Comparison of ENCODE assay signal across 24 cellular contexts in the genomic region with DNA sequence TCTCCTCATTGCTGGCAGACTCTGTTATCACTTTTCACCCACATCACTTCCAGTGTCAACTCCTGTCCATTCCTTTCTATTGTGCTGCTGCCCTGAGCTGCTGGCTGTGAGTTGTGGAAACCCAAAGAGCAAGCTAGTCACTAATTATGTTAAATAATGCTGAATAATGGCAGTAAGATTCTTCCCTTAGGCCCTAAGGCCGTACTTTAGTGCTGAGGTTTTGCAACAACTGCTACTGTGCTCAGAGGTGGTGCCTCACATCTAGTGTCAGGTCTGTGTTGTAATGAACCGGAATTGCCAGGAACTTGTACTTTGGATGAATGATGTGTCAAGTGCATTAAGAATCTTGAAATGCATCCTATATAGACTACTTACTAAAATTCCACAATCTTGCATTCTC.
A peak's percentile ranks its signal among the peaks of the same experiment; 100 is the strongest.
DNase-seq lines count a peak whose midpoint lies in the region; ATAC-seq and TF ChIP-seq lines count a peak whose summit lies in the region.
"Had no signal": no experiment of that assay in that cellular context is flagged by ENCODE, and none has a peak within 500 bp of the region (broad histone marks: within the 10 kb centered on the region; RNA-seq: fewer than 3 reads in every experiment).

No MANE protein-coding gene starts in this region.

- ATAC-seq in HG02852 (IDR thresholded peaks at IDR 0.05; ENCODE audit: unreplicated experiment), result no peak
- ATAC-seq: CD8-positive, alpha-beta T cell had no signal

- peak overlapping the region; percentile 23 for H2AFZ ChIP-seq in mesenchymal stem cell (ENCODE audit: low read depth, low read length)

- TF ChIP-seq POLR2A in esophagus squamous epithelium (IDR thresholded peaks at IDR 0.05), result no peak

- no peak overlapping the region for H2BK120ac ChIP-seq in mesenchymal stem cell (ENCODE audit: low read depth, low read length)

- no peak overlapping the region for H2BK15ac ChIP-seq in mesenchymal stem cell (ENCODE audit: low read depth, poor library complexity, severe bottlenecking)

- H3K36me3 ChIP-seq in mesenchymal stem cell (ENCODE audit: control insufficient read depth in 1 of 2, insufficient read depth in 2 of 2, low read depth in 1 of 2, low read length in 2 of 2) (no peaks in the 10 kb centered on the region), esophagus squamous epithelium (no peaks in the 10 kb centered on the region)

- H3K4ac ChIP-seq in mesenchymal stem cell (ENCODE audit: low read depth in 1 of 2, low read length in 2 of 2), result no peak overlapping the region

- POLR2A ChIA-PET in activated CD4-positive, alpha-beta memory T cell treated with anti-CD3 and anti-CD28 coated beads, Interleukin-2, amount 10 ng/mL, durations not matched to agents 7 days and 5 days (lab: Charles Lee), result no interaction called here

- H3K27me3 Mint-ChIP-seq in activated CD4-positive, alpha-beta memory T cell treated with anti-CD3 and anti-CD28 coated beads, Interleukin-2, amount 10 ng/mL, durations not matched to agents 7 days and 5 days, result no peaks in the 10 kb centered on the region
- H3K27me3 Mint-ChIP-seq in activated naive CD4-positive, alpha-beta T cell treated with anti-CD3 and anti-CD28 coated beads for 36 hours (ENCODE audit: low read depth), result peaks cover 2% of the 10 kb centered on the region
- H3K27me3 Mint-ChIP-seq: B cell had no signal

- no peak overlapping the region for H2BK5ac ChIP-seq in mesenchymal stem cell (ENCODE audit: low read depth, low read length, poor library complexity, severe bottlenecking)

- H2BK12ac ChIP-seq in mesenchymal stem cell (ENCODE audit: low read length in 2 of 2), result no peak overlapping the region

- H4K8ac ChIP-seq in mesenchymal stem cell (ENCODE audit: low read length), result no peak overlapping the region

- H3K4me1 Mint-ChIP-seq in activated CD4-positive, alpha-beta memory T cell treated with anti-CD3 and anti-CD28 coated beads, Interleukin-2, amount 10 ng/mL, durations not matched to agents 7 days and 5 days, result no peaks in the 10 kb centered on the region
- no peaks in the 10 kb centered on the region for H3K4me1 Mint-ChIP-seq in activated naive CD4-positive, alpha-beta T cell treated with anti-CD3 and anti-CD28 coated beads for 36 hours (ENCODE audit: low read depth)
- H3K4me1 Mint-ChIP-seq: B cell had no signal

- H3K4me3 ChIP-seq in mesenchymal stem cell (ENCODE audit: insufficient read depth in 1 of 2, low read depth in 1 of 2, low read length in 2 of 2) (no peak overlapping the region), esophagus squamous epithelium (no peak overlapping the region)

- H3K27ac ChIP-seq in mesenchymal stem cell (ENCODE audit: low read length, poor library complexity, severe bottlenecking) (no peak overlapping the region), esophagus squamous epithelium (no peak overlapping the region)
- H3K27ac ChIP-seq: C4-2B had no signal

- no peaks in the 10 kb centered on the region for H3K4me1 ChIP-seq in mesenchymal stem cell (ENCODE audit: control insufficient read depth, insufficient read depth, low read depth, low read length)
- H3K4me1 ChIP-seq in esophagus squamous epithelium, result no peaks in the 10 kb centered on the region

- H3K4me3 Mint-ChIP-seq in activated CD4-positive, alpha-beta memory T cell treated with anti-CD3 and anti-CD28 coated beads, Interleukin-2, amount 10 ng/mL, durations not matched to agents 7 days and 5 days, result no peak overlapping the region
- no peak overlapping the region for H3K4me3 Mint-ChIP-seq in activated naive CD4-positive, alpha-beta T cell treated with anti-CD3 and anti-CD28 coated beads for 36 hours
- H3K4me3 Mint-ChIP-seq: B cell; CD8-positive, alpha-beta T cell had no signal

- TF ChIP-seq CTCF in esophagus squamous epithelium (IDR thresholded peaks at IDR 0.05), result no peak

- CTCF ChIA-PET in activated CD4-positive, alpha-beta memory T cell treated with anti-CD3 and anti-CD28 coated beads, Interleukin-2, amount 10 ng/mL, durations not matched to agents 7 days and 5 days (lab: Charles Lee), result no interaction called here
- CTCF ChIA-PET in activated naive CD4-positive, alpha-beta T cell treated with anti-CD3 and anti-CD28 coated beads for 36 hours (lab: Charles Lee), result no interaction called here

- H3K79me1 ChIP-seq in mesenchymal stem cell (replicated peaks; ENCODE audit: low read length, poor library complexity, severe bottlenecking), result no peaks in the 10 kb centered on the region

- H3K18ac ChIP-seq in mesenchymal stem cell (ENCODE audit: low read depth in 1 of 2, low read length in 2 of 2), result no peak overlapping the region

- H3K23ac ChIP-seq in mesenchymal stem cell (ENCODE audit: low read length in 2 of 2), result no peak overlapping the region

- no peak overlapping the region for H3K27ac Mint-ChIP-seq in activated CD4-positive, alpha-beta memory T cell treated with anti-CD3 and anti-CD28 coated beads, Interleukin-2, amount 10 ng/mL, durations not matched to agents 7 days and 5 days
- no peak overlapping the region for H3K27ac Mint-ChIP-seq in activated naive CD4-positive, alpha-beta T cell treated with anti-CD3 and anti-CD28 coated beads for 36 hours
- H3K27ac Mint-ChIP-seq: B cell; CD8-positive, alpha-beta T cell had no signal

- no peak overlapping the region for H3K14ac ChIP-seq in mesenchymal stem cell (ENCODE audit: low read length in 2 of 2)

- H3K9ac ChIP-seq in mesenchymal stem cell (ENCODE audit: low read length), result no peak overlapping the region

- no peaks in the 10 kb centered on the region for H3K27me3 ChIP-seq in mesenchymal stem cell (ENCODE audit: control insufficient read depth in 1 of 2, insufficient read depth in 1 of 2, low read length in 2 of 2)
- H3K27me3 ChIP-seq in esophagus squamous epithelium, result no peaks in the 10 kb centered on the region

- H2AK5ac ChIP-seq in mesenchymal stem cell (ENCODE audit: low read length, severe bottlenecking), result no peak overlapping the region

- 0% methylated on average over 1 of the region's 2 CpGs for WGBS in mesenchymal stem cell
- WGBS in esophagus squamous epithelium, 2 donors, result 32 to 34% methylated on average over 2 of the region's 2 CpGs

- H3K9me3 Mint-ChIP-seq in activated CD4-positive, alpha-beta memory T cell treated with anti-CD3 and anti-CD28 coated beads, Interleukin-2, amount 10 ng/mL, durations not matched to agents 7 days and 5 days, result no peaks in the 10 kb centered on the region
- peaks cover 3% of the 10 kb centered on the region for H3K9me3 Mint-ChIP-seq in activated naive CD4-positive, alpha-beta T cell treated with anti-CD3 and anti-CD28 coated beads for 36 hours
- H3K9me3 Mint-ChIP-seq: CD8-positive, alpha-beta T cell had no signal

- H3K36me3 Mint-ChIP-seq in activated CD4-positive, alpha-beta memory T cell treated with anti-CD3 and anti-CD28 coated beads, Interleukin-2, amount 10 ng/mL, durations not matched to agents 7 days and 5 days (ENCODE audit: low read depth), result no peaks in the 10 kb centered on the region
- no peaks in the 10 kb centered on the region for H3K36me3 Mint-ChIP-seq in activated naive CD4-positive, alpha-beta T cell treated with anti-CD3 and anti-CD28 coated beads for 36 hours (ENCODE audit: low read depth)
- H3K36me3 Mint-ChIP-seq: CD8-positive, alpha-beta T cell had no signal

- no peak overlapping the region for H4K91ac ChIP-seq in mesenchymal stem cell (ENCODE audit: low read length)

- DNase-seq in NOMO-1 (lab: John Stamatoyannopoulos, UW; ENCODE audit: unreplicated experiment in 2 of 2) (peak; percentile 34 to 55), amniotic epithelial cell (ENCODE audit: low read depth) (peak; percentile 4), mesenchymal stem cell (no peak), esophagus squamous epithelium (lab: John Stamatoyannopoulos, UW) (no peak)
- no peak for DNase-seq in activated CD4-positive, alpha-beta memory T cell treated with anti-CD3 and anti-CD28 coated beads, Interleukin-2, amount 10 ng/mL, durations not matched to agents 7 days and 5 days
- no peak for DNase-seq in activated naive CD4-positive, alpha-beta T cell treated with anti-CD3 and anti-CD28 coated beads for 36 hours
- DNase-seq: CD8-positive, alpha-beta T cell; DMS 273 treated with DMSO at 0.1 percent for 48 hours; DMS79; EL; HCEC 1CT; KBM-7; NCI-H1092; NCI-H1417 treated with DMSO at 0.1 percent for 48 hours; NCI-H1694 treated with DMSO at 0.1 percent for 48 hours; NCI-H2081; NCI-H2227 treated with DMSO at 0.1 percent for 48 hours; NCI-H524; NCI-H774; RPMI8226; SHP77 had no signal

- H3K9me3 ChIP-seq in mesenchymal stem cell (ENCODE audit: control insufficient read depth, low read length), result no peaks in the 10 kb centered on the region
- no peaks in the 10 kb centered on the region for H3K9me3 ChIP-seq in esophagus squamous epithelium

- no peak overlapping the region for H3K4me2 ChIP-seq in mesenchymal stem cell (ENCODE audit: low read length, poor library complexity, severe bottlenecking)

- intact Hi-C loops in activated naive CD4-positive, alpha-beta T cell treated with anti-CD3 and anti-CD28 coated beads for 36 hours (cut with micrococcal nuclease), result no loop called here
- intact Hi-C loops in esophagus squamous epithelium (cut with DNase I), result no loop called here

Comparison
In these comparisons a context has a peak if more than half of its experiments do, and no peak if none do; other contexts are left out.
1. DNase-seq: peak in NOMO-1 (2 of 2) and amniotic epithelial cell (single experiment); none in mesenchymal stem cell (single experiment), activated CD4-positive, alpha-beta memory T cell treated with anti-CD3 and anti-CD28 coated beads, Interleukin-2, amount 10 ng/mL, durations not matched to agents 7 days and 5 days (single experiment), activated naive CD4-positive, alpha-beta T cell treated with anti-CD3 and anti-CD28 coated beads for 36 hours (single experiment) and esophagus squamous epithelium (single experiment).